3 cellular contexts compared by ENCODE assay signal in genomic region chr10:49772944-49773343, GRCh38. TPM values are rescaled to one million over a fixed set of nuclear protein-coding genes. Genes with fewer than 3 reads are reported as not detected.
"Had no signal": no experiment of that assay in that cellular context is flagged by ENCODE, and none has a peak within 500 bp of the region (broad histone marks: within the 10 kb centered on the region; RNA-seq: fewer than 3 reads in every experiment).

No MANE protein-coding gene starts in this region.

RNA-seq across cellular contexts. Expression of gene OGDHL, which starts 10.8 kb away (rescaled TPM):
- total RNA-seq: subcutaneous adipose tissue, thoracic aorta, tibial nerve had no signal
